27 cellular contexts compared by ENCODE assay signal in genomic region chr9:135828656-135829055, GRCh38.
"Had no signal": no experiment of that assay in that cellular context is flagged by ENCODE, and none has a peak within 500 bp of the region (broad histone marks: within the 10 kb centered on the region; RNA-seq: fewer than 3 reads in every experiment).

No MANE protein-coding gene starts in this region.

- H3K27me3 ChIP-seq: neural progenitor cell, neutrophil, ovary, right atrium auricular region, right lobe of liver, testis, thyroid gland, transverse colon, upper lobe of right lung had no signal

- ATAC-seq: natural killer cell; right lobe of liver; stimulated activated memory B cell treated with anti-CD40 and anti-IgM and Interleukin-4, amounts not matched to agents 10 μg/mL and 1 μg/mL and 100 μg/mL, for 72 hours; stimulated activated naive CD8-positive, alpha-beta T cell treated with anti-CD3 and anti-CD28 coated beads, Interleukin-15, amount 100 ng/mL, for 72 hours had no signal

- H3K36me3 ChIP-seq: ovary had no signal

- H3K4me2 ChIP-seq: neural progenitor cell, smooth muscle cell had no signal

- H3K4me1 ChIP-seq: left ventricle myocardium inferior, neural progenitor cell, right atrium auricular region, right lobe of liver, testis, thyroid gland, transverse colon, upper lobe of right lung had no signal

- H3K27ac ChIP-seq: left ventricle myocardium inferior, neural progenitor cell, neutrophil, ovary, right atrium auricular region, right lobe of liver, testis, thyroid gland, transverse colon, upper lobe of right lung had no signal

- H3K4me1 Mint-ChIP-seq: nephron progenitor cell; neural progenitor cell; stimulated activated memory B cell treated with anti-CD40 and anti-IgM and Interleukin-4, amounts not matched to agents 10 μg/mL and 1 μg/mL and 100 μg/mL, for 72 hours had no signal

- H3K4me3 Mint-ChIP-seq: mesothelial cell of epicardium; natural killer cell; nephron progenitor cell; neural progenitor cell; stimulated activated memory B cell treated with anti-CD40 and anti-IgM and Interleukin-4, amounts not matched to agents 10 μg/mL and 1 μg/mL and 100 μg/mL, for 72 hours; stimulated activated naive CD8-positive, alpha-beta T cell treated with anti-CD3 and anti-CD28 coated beads, Interleukin-15, amount 100 ng/mL, for 72 hours had no signal

- H3K9me3 Mint-ChIP-seq: natural killer cell had no signal

- H3K9me3 ChIP-seq: neutrophil, right lobe of liver, testis, thyroid gland, transverse colon, upper lobe of right lung had no signal

- H3K27ac Mint-ChIP-seq: mesothelial cell of epicardium; natural killer cell; neural progenitor cell; stimulated activated memory B cell treated with anti-CD40 and anti-IgM and Interleukin-4, amounts not matched to agents 10 μg/mL and 1 μg/mL and 100 μg/mL, for 72 hours; stimulated activated naive CD8-positive, alpha-beta T cell treated with anti-CD3 and anti-CD28 coated beads, Interleukin-15, amount 100 ng/mL, for 72 hours had no signal

- H2AFZ ChIP-seq: neural progenitor cell had no signal

- DNase-seq: left ventricle myocardium inferior; mesendoderm; naive B cell; natural killer cell; nephron progenitor cell; occipital lobe; ovary; right lobe of liver; stimulated activated CD4-positive, alpha-beta T cell treated with anti-CD3 and anti-CD28 coated beads, Interleukin-1b, Interleukin-23, amount 100 ng/mL, for 48 hours; stimulated activated CD4-positive, alpha-beta T cell treated with anti-CD3 and anti-CD28 coated beads, Interleukin-2, amount 100 ng/mL, for 48 hours; stimulated activated CD4-positive, alpha-beta T cell treated with anti-CD3 and anti-CD28 coated beads, Interleukin-4, amount 100 ng/mL, for 4 hours; stimulated activated CD8-positive, alpha-beta memory T cell treated with anti-CD3 and anti-CD28 coated beads, Interleukin-4, amount 100 ng/mL, for 48 hours; stimulated activated naive CD4-positive, alpha-beta T cell treated with Interleukin-2 at 50 U/mL for 16 hours; stimulated activated naive CD8-positive, alpha-beta T cell treated with anti-CD3 and anti-CD28 coated beads, Interleukin-15, amount 100 ng/mL, for 72 hours; substantia nigra; testis; thyroid gland; transverse colon had no signal

- H3K4me3 ChIP-seq: left ventricle myocardium inferior, lung, neural progenitor cell, ovary, right atrium auricular region, right lobe of liver, smooth muscle cell, testis, thyroid gland, transverse colon, upper lobe of right lung had no signal

- H3K27me3 Mint-ChIP-seq: naive B cell; progenitor cell of endocrine pancreas; stimulated activated memory B cell treated with anti-CD40 and anti-IgM and Interleukin-4, amounts not matched to agents 10 μg/mL and 1 μg/mL and 100 μg/mL, for 72 hours; stimulated activated naive CD8-positive, alpha-beta T cell treated with anti-CD3 and anti-CD28 coated beads, Interleukin-15, amount 100 ng/mL, for 72 hours had no signal
